28 cellular contexts compared by ENCODE assay signal in the genomic region with DNA sequence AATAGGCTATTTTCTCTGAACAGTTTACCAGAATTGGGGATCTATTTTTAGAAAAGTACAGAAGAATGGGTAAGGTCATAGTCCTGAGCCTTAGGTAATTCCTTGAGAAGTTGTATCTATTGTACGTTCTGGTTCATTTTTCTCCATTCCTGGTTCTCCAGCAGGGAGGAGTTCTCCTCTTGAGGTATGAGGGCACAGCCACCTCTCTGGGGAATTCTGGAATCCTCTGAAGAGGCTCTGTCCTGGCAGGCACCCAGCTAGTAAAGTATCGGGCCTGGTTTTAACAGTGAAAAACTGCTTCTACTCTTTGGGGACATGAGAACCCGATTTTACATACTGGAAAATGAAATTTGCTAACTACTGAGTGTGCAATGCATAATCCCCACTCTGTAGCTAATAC. TPM values are rescaled to one million over a fixed set of nuclear protein-coding genes. Genes with fewer than 3 reads are reported as not detected.
DNase-seq lines count a peak whose midpoint lies in the region; ATAC-seq and TF ChIP-seq lines count a peak whose summit lies in the region.
"Had no signal": no experiment of that assay in that cellular context is flagged by ENCODE, and none has a peak within 500 bp of the region (broad histone marks: within the 10 kb centered on the region; RNA-seq: fewer than 3 reads in every experiment).

No MANE protein-coding gene starts in this region.

- no peak overlapping the region for H3K4me3 Mint-ChIP-seq in activated CD4-positive, alpha-beta memory T cell treated with anti-CD3 and anti-CD28 coated beads, Interleukin-2, amount 10 ng/mL, durations not matched to agents 7 days and 5 days
- H3K4me3 Mint-ChIP-seq: activated naive CD8-positive, alpha-beta T cell; CD4-positive, alpha-beta memory T cell; T-helper 2 cell treated with Interferon-gamma antibody and Interleukin-4, amounts not matched to agents 5 μg/mL and 100 μg/mL, for 36 hours had no signal

- no peak for ATAC-seq in HG02623 (IDR thresholded peaks at IDR 0.05; ENCODE audit: unreplicated experiment)
- no peak for ATAC-seq in GM21737 (IDR thresholded peaks at IDR 0.05; ENCODE audit: unreplicated experiment)
- ATAC-seq: GM12878, left colon had no signal

- H3K27ac Mint-ChIP-seq in activated CD4-positive, alpha-beta memory T cell treated with anti-CD3 and anti-CD28 coated beads, Interleukin-2, amount 10 ng/mL, durations not matched to agents 7 days and 5 days = no peak overlapping the region
- H3K27ac Mint-ChIP-seq: activated naive CD8-positive, alpha-beta T cell; activated T-helper 2 cell treated with anti-CD3 and anti-CD28 coated beads, Interferon-gamma antibody, Interleukin-2, Interleukin-4, amounts not matched to agents 10 μg/mL and 5 μg/mL and 100 μg/mL, durations not matched to agents 14 hours and 24 hours and 36 hours; CD4-positive, alpha-beta memory T cell; T-helper 2 cell treated with Interferon-gamma antibody and Interleukin-4, amounts not matched to agents 5 μg/mL and 100 μg/mL, for 36 hours had no signal

- H3K27me3 Mint-ChIP-seq in activated CD4-positive, alpha-beta memory T cell treated with anti-CD3 and anti-CD28 coated beads, Interleukin-2, amount 10 ng/mL, durations not matched to agents 7 days and 5 days = peaks cover 4% of the 10 kb centered on the region
- H3K27me3 Mint-ChIP-seq: activated naive CD8-positive, alpha-beta T cell had no signal

- no peak overlapping the region for H3K4me3 ChIP-seq in cardiac fibroblast (replicated peaks in 1 of 2; ENCODE audit: low read depth in 2 of 2, low read length in 2 of 2)
- H3K4me3 ChIP-seq: GM12878, HAP-1, hepatocyte had no signal

- no peak for TF ChIP-seq CTCF in cardiac fibroblast (IDR thresholded peaks at IDR 0.05; ENCODE audit: low read depth, low read length)

- POLR2A ChIA-PET in activated CD4-positive, alpha-beta memory T cell treated with anti-CD3 and anti-CD28 coated beads, Interleukin-2, amount 10 ng/mL, durations not matched to agents 7 days and 5 days (lab: Charles Lee) = no interaction called here

- no peaks in the 10 kb centered on the region for H3K36me3 Mint-ChIP-seq in activated CD4-positive, alpha-beta memory T cell treated with anti-CD3 and anti-CD28 coated beads, Interleukin-2, amount 10 ng/mL, durations not matched to agents 7 days and 5 days (ENCODE audit: low read depth)
- H3K36me3 Mint-ChIP-seq: activated naive CD8-positive, alpha-beta T cell; CD4-positive, alpha-beta memory T cell had no signal

- H3K9me3 Mint-ChIP-seq in activated CD4-positive, alpha-beta memory T cell treated with anti-CD3 and anti-CD28 coated beads, Interleukin-2, amount 10 ng/mL, durations not matched to agents 7 days and 5 days = no peaks in the 10 kb centered on the region
- H3K9me3 Mint-ChIP-seq: activated T-helper 2 cell treated with anti-CD3 and anti-CD28 coated beads, Interferon-gamma antibody, Interleukin-2, Interleukin-4, amounts not matched to agents 10 μg/mL and 5 μg/mL and 100 μg/mL, durations not matched to agents 14 hours and 24 hours and 36 hours; CD4-positive, alpha-beta memory T cell; T-helper 2 cell treated with Interferon-gamma antibody and Interleukin-4, amounts not matched to agents 5 μg/mL and 100 μg/mL, for 36 hours had no signal

- CTCF ChIA-PET in activated CD4-positive, alpha-beta memory T cell treated with anti-CD3 and anti-CD28 coated beads, Interleukin-2, amount 10 ng/mL, durations not matched to agents 7 days and 5 days (lab: Charles Lee) = interaction anchor here (0.7 kb wide), 1 partner anchor 910 kb away, joined by 3 read pairs; no protein-coding TSS in a partner anchor

- DNase-seq in DMS79 treated with DMSO at 0.1 percent for 48 hours (lab: John Stamatoyannopoulos, UW) (peak; percentile 12), NCI-H1092 (lab: John Stamatoyannopoulos, UW) (peak; percentile 18), cardiac fibroblast (ENCODE audit: low read depth in 2 of 2) (peak; percentile 40 to 70), myocyte (ENCODE audit: low read depth) (peak; percentile 35), NCI-H2196 treated with DMSO at 0.1 percent for 48 hours (lab: John Stamatoyannopoulos, UW; ENCODE audit: unreplicated experiment) (no peak)
- DNase-seq in activated CD4-positive, alpha-beta memory T cell treated with anti-CD3 and anti-CD28 coated beads, Interleukin-2, amount 10 ng/mL, durations not matched to agents 7 days and 5 days = no peak
- DNase-seq: activated CD8-positive, alpha-beta memory T cell treated with anti-CD3 and anti-CD28 coated beads, Interleukin-2, amount 50 U/mL, for 48 hours; aorta; caudate nucleus; CD4-positive, alpha-beta memory T cell; GF-D8; Kasumi-1; left colon; mesenchymal stem cell; NCI-H2029 treated with DMSO at 0.1 percent for 48 hours; NCI-H774; small intestine; stimulated activated CD4-positive, alpha-beta T cell treated with anti-CD3 and anti-CD28 coated beads, Interleukin-1b, Interleukin-23, amount 100 ng/mL, for 48 hours; trophoblast cell; WERI-Rb-1 had no signal

- H3K4me1 Mint-ChIP-seq in activated CD4-positive, alpha-beta memory T cell treated with anti-CD3 and anti-CD28 coated beads, Interleukin-2, amount 10 ng/mL, durations not matched to agents 7 days and 5 days = no peaks in the 10 kb centered on the region
- H3K4me1 Mint-ChIP-seq: CD4-positive, alpha-beta memory T cell had no signal

RNA-seq across cellular contexts. Expression of a gene that starts 19.6 kb away (rescaled TPM):
- total RNA-seq in myocyte = not detected in 2 replicates
- 0.58 TPM for polyA plus RNA-seq in myocyte (2012)
- 1 to 10 TPM; 1.5 to 1.8 TPM for total RNA-seq in activated CD4-positive, alpha-beta memory T cell treated with anti-CD3 and anti-CD28 coated beads, Interleukin-2, amount 10 ng/mL, durations not matched to agents 7 days and 5 days
- total RNA-seq: activated T-helper 2 cell treated with anti-CD3 and anti-CD28 coated beads, Interferon-gamma antibody, Interleukin-2, Interleukin-4, amounts not matched to agents 10 μg/mL and 5 μg/mL and 100 μg/mL, durations not matched to agents 14 hours and 24 hours and 36 hours had no signal
- polyA plus RNA-seq: CD4-positive, alpha-beta memory T cell had no signal

Comparison
In these comparisons a context has a peak if more than half of its experiments do, and no peak if none do; other contexts are left out.
1. DNase-seq: peak in DMS79 treated with DMSO at 0.1 percent for 48 hours (single experiment), NCI-H1092 (single experiment), cardiac fibroblast (2 of 2) and myocyte (single experiment); none in NCI-H2196 treated with DMSO at 0.1 percent for 48 hours (single experiment) and activated CD4-positive, alpha-beta memory T cell treated with anti-CD3 and anti-CD28 coated beads, Interleukin-2, amount 10 ng/mL, durations not matched to agents 7 days and 5 days (single experiment).